ENCODE assay signal across 8 cellular contexts in the genomic region with DNA sequence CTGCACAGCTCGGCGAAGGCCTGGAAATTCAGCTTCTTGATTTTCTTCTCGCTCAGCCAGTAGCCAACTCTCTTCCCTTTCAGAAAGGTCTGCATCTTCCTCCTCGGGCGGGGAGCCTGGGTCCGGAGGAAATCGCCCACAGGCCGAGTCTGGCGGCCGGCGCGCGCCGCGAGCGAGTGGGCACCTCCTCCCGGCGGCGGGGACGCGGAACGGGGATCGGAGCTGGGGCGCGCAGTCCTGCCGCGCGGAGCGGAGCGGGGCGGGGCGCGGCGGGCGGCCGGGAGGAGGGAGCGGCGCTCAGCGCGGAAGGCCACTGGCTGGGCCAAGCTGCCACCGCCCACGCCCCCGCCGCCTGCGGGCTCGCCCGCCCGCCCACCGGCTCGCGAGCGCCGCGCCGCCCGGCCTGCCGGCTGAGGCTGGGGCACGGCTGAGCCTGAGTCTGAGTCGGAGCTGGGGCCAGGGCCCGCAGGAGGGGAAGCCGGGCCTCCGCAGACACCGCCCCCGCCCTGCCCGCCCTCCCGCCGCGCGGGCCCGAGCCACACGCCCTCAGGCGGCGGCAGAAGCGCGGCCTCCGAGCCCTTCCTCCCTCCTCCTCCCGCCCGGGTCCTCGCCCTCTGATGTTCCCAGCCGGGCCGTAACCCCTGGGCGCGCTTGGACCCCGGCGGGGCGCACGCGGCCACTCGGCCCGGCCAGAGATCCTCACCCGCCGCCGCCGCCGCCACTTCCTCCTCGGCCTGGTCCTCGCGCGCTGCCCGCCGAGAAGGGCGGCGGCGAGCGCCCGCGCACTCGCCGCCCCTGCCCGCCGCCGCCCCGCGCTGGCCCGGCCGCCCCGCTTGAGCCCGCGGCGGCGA. TPM values are rescaled to one million over a fixed set of nuclear protein-coding genes. Genes with fewer than 3 reads are reported as not detected.
DNase-seq lines count a peak whose midpoint lies in the region; ATAC-seq and TF ChIP-seq lines count a peak whose summit lies in the region.

No MANE protein-coding gene starts in this region.

- intact Hi-C loops in colonic mucosa (cut with DNase I), result no loop called here
- intact Hi-C loops in left lung (cut with DNase I), result no loop called here

- DNase-seq in AG10803 (ENCODE audit: low read depth) (peak; percentile 84), NCI-H446 treated with DMSO at 0.1 percent for 48 hours (lab: John Stamatoyannopoulos, UW) (peak; percentile 67), colonic mucosa (peak; percentile 87), left lung (peak; percentile 92 to 99)
- DNase-seq in activated CD4-positive, alpha-beta T cell treated with anti-CD3 and anti-CD28 coated beads for 4 hours, result peak; percentile 83 to 88
- peak; percentile 80 for DNase-seq in stimulated activated CD4-positive, alpha-beta T cell treated with anti-CD3 and anti-CD28 coated beads, Interleukin-2, amount 100 ng/mL, for 4 hours (ENCODE audit: low read depth)

- H3K4me1 ChIP-seq in colonic mucosa, result peaks cover 12% of the 10 kb centered on the region
- H3K4me1 ChIP-seq in left lung, result peaks cover 17 to 58% of the 10 kb centered on the region in 2 donors

- H3K27ac ChIP-seq in colonic mucosa (peak overlapping the region; percentile 93), left lung (peak overlapping the region; percentile 96 to 99)

- no peaks in the 10 kb centered on the region for H3K27me3 ChIP-seq in colonic mucosa
- no peaks in the 10 kb centered on the region for H3K27me3 ChIP-seq in left lung

- peak; percentile 82 for ATAC-seq in GM19025 (IDR thresholded peaks at IDR 0.05; ENCODE audit: low read depth, unreplicated experiment)
- ATAC-seq in HG03196 (IDR thresholded peaks at IDR 0.05; ENCODE audit: unreplicated experiment), result peak; percentile 65
- peak; percentile 89 for ATAC-seq in left lung

- H3K9me3 ChIP-seq in colonic mucosa (no peaks in the 10 kb centered on the region), left lung (no peaks in the 10 kb centered on the region)

- H3K4me3 ChIP-seq in AG10803 (ENCODE audit: low read length) (peak overlapping the region; percentile 71), colonic mucosa (peak overlapping the region; percentile 93), left lung (peak overlapping the region; percentile 83 to 91)

- H3K36me3 ChIP-seq in colonic mucosa, result no peaks in the 10 kb centered on the region
- no peaks in the 10 kb centered on the region for H3K36me3 ChIP-seq in left lung

- TF ChIP-seq CTCF in AG10803 (conservative IDR thresholded peaks at IDR 0.05; ENCODE audit: low read length) (no peak), colonic mucosa (IDR thresholded peaks at IDR 0.05) (no peak), left lung (IDR thresholded peaks at IDR 0.05) (peak in 1 of 2 donors; percentile 8)

- peak overlapping the region; percentile 91 to 92 for H3K9ac ChIP-seq in colonic mucosa (ENCODE audit: low read depth in 2 of 2, low read length in 2 of 2)

RNA-seq across cellular contexts. Expression of a gene that starts 0.4 kb away (rescaled TPM):
- total RNA-seq in colonic mucosa (100 to 1,000 TPM; 118 to 134 TPM), left lung (100 to 1,000 TPM in 1 of 2 donors, 10 to 100 TPM in 1; 65.6 to 108 TPM)

Comparison
In these comparisons a context has a peak if more than half of its experiments do, and no peak if none do; other contexts are left out.
1. Peak in every context shown above with its lines: DNase-seq, ATAC-seq, H3K4me3 ChIP-seq and H3K27ac ChIP-seq.